Comparison of ENCODE assay signal across 8 cellular contexts in genomic region chr19:14476663-14477401, GRCh38. TPM values are rescaled to one million over a fixed set of nuclear protein-coding genes. Genes with fewer than 3 reads are reported as not detected.
DNase-seq lines count a peak whose midpoint lies in the region; ATAC-seq and TF ChIP-seq lines count a peak whose summit lies in the region.

No MANE protein-coding gene starts in this region.

- peak overlapping the region; percentile 13 for H3K4me3 Mint-ChIP-seq in mesothelial cell of epicardium

- H3K9me3 Mint-ChIP-seq in mesothelial cell of epicardium = no peaks in the 10 kb centered on the region

- H3K36me3 Mint-ChIP-seq in mesothelial cell of epicardium = peaks cover 7% of the 10 kb centered on the region

- no peak for TF ChIP-seq POLR2A in NB4 (IDR thresholded peaks at IDR 0.05; ENCODE audit: extremely low read depth, insufficient read length)

- H3K4me3 ChIP-seq in NB4 (ENCODE audit: low read depth, low read length) = no peak overlapping the region

- H3K27ac Mint-ChIP-seq in mesothelial cell of epicardium = peak overlapping the region; percentile 94

- ATAC-seq in HG03045 (IDR thresholded peaks at IDR 0.05; ENCODE audit: unreplicated experiment) (no peak), GM18502 (IDR thresholded peaks at IDR 0.05; ENCODE audit: poor library complexity, unreplicated experiment) (no peak)

- DNase-seq in DMS 273 (lab: John Stamatoyannopoulos, UW; ENCODE audit: unreplicated experiment) (peak; percentile 59), DMS 273 treated with DMSO at 0.1 percent for 48 hours (lab: John Stamatoyannopoulos, UW) (no peak), NB4 (ENCODE audit: low read depth) (peak; percentile 77), T47D (ENCODE audit: low read depth in 1 of 2, low spot score in 1 of 2) (peak; percentile 16 to 17), mesothelial cell of epicardium (ENCODE audit: low spot score in 2 of 2, unreplicated experiment in 2 of 2) (no peak), NCI-H1417 treated with DMSO at 0.1 percent for 48 hours (lab: John Stamatoyannopoulos, UW) (no peak)

- H3K4me1 Mint-ChIP-seq in mesothelial cell of epicardium = peaks cover 44% of the 10 kb centered on the region

- no peaks in the 10 kb centered on the region for H3K27me3 Mint-ChIP-seq in mesothelial cell of epicardium (ENCODE audit: low read depth)

- in situ Hi-C loops in T47D (cut with HindIII; ENCODE audit: low pct_unique_long_range_greater_than_20kb, low sequenced_read_pairs) = no loop called here

- TF ChIP-seq CTCF in NB4 (IDR thresholded peaks at IDR 0.05; ENCODE audit: low read depth, low read length) (no peak), mesothelial cell of epicardium (IDR thresholded peaks at IDR 0.05; ENCODE audit: unreplicated experiment) (no peak)

RNA-seq across cellular contexts. Expression of gene PTGER1, which starts 1.7 kb away (rescaled TPM):
- 2.8 to 3.5 TPM (median 2.8 TPM) in 3 replicates for total RNA-seq in mesothelial cell of epicardium

RNA-seq across cellular contexts. Expression of gene GIPC1, which starts 19.1 kb away (rescaled TPM):
- 108 to 111 TPM (median 111 TPM) in 3 replicates for total RNA-seq in mesothelial cell of epicardium

RNA-seq across cellular contexts. Expression of gene DNAJB1, which starts 41.4 kb away (rescaled TPM):
- total RNA-seq in mesothelial cell of epicardium = 106 to 113 TPM (median 110 TPM) in 3 replicates

RNA-seq across cellular contexts. Expression of gene PKN1, which starts 43.7 kb away (rescaled TPM):
- total RNA-seq in mesothelial cell of epicardium = 84.5 to 89.1 TPM (median 85.9 TPM) in 3 replicates

RNA-seq across cellular contexts. Expression of gene TECR, which starts 52.6 kb away (rescaled TPM):
- 111 to 116 TPM (median 115 TPM) in 3 replicates for total RNA-seq in mesothelial cell of epicardium

Comparison
In these comparisons a context has a peak if more than half of its experiments do, and no peak if none do; other contexts are left out.
1. DNase-seq: peak in DMS 273 (single experiment), NB4 (single experiment) and T47D (2 of 2); none in DMS 273 treated with DMSO at 0.1 percent for 48 hours (single experiment), mesothelial cell of epicardium (0 of 2) and NCI-H1417 treated with DMSO at 0.1 percent for 48 hours (single experiment).